In the genomic region with DNA sequence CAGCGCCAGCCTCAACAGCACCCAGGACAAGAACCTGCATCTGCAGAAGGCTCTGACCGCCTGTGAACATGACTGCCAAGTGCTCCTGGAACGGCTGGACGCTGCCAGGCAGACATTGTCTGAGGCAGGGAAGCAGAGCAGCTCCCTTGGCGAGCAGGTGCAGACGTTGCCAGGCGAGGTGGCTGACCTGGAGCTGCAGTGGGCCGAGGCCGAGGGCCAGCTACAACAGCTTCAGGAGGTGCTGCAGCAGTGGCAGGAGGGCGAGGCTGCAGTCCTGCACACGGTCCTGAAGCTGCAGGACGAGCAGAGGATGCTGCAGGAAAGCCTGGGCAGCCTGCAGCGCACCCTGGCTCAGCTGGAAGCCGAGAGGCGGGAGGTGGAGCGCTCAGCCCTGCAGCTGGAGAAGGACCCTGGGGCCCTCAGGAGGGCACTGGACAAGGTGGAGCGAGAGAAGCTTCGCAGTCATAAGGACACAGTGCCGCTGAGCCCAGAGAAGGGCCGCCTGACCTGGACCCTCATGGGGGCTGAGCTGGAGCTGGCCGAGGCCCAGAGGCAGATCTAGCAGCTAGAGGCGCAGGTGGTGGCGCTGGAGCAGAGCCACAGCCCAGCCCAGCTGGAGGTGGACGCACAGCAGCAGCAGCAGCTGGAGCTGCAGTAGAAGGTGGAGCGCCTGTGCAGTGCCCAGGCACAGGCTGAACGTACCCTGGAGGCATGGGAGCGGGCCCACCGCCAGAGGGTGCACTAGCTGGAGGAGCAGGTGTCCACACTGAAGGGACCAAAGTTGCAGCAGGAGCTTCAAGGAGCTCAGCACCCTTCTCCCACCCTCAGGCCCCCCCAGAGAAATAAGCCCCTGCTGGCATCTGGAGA, we compare ENCODE assay signal across 1 cellular context.
TF ChIP-seq lines count a peak whose summit lies in the region.

No MANE protein-coding gene starts in this region.

TF ChIP-seq in HCT116, 20 proteins besides CTCF, POLR2A, EP300 and RAD21:
- TF ChIP-seq SIN3A (IDR thresholded peaks at IDR 0.05; ENCODE audit: low read depth) (no peak), ZNF274 (IDR thresholded peaks at IDR 0.05; ENCODE audit: low read depth, low read length) (no peak), ZBTB33 (IDR thresholded peaks at IDR 0.05; ENCODE audit: extremely low read depth, insufficient replicate concordance, low read length) (no peak), ELF1 (IDR thresholded peaks at IDR 0.05; ENCODE audit: borderline replicate concordance, low read depth) (no peak), EZH2 (IDR thresholded peaks at IDR 0.05) (no peak), FOSL1 (IDR thresholded peaks at IDR 0.05; ENCODE audit: low read depth) (no peak), SP1 (IDR thresholded peaks at IDR 0.05; ENCODE audit: low read depth) (no peak), EZH2phosphoT487 (IDR thresholded peaks at IDR 0.05; ENCODE audit: borderline replicate concordance) (no peak), YY1 (IDR thresholded peaks at IDR 0.05; ENCODE audit: extremely low read depth, insufficient replicate concordance, low read depth, low read length) (no peak), TCF7L2 (IDR thresholded peaks at IDR 0.05; ENCODE audit: borderline replicate concordance, extremely low read depth, insufficient read depth, insufficient read length) (no peak), POLR2AphosphoS5 (IDR thresholded peaks at IDR 0.05; ENCODE audit: low read depth, low read length) (no peak), CBX3 (IDR thresholded peaks at IDR 0.05; ENCODE audit: low read depth) (no peak), ZFX (IDR thresholded peaks at IDR 0.05) (no peak), JUND (IDR thresholded peaks at IDR 0.05) (no peak)
- TF ChIP-seq, protein P1, sequence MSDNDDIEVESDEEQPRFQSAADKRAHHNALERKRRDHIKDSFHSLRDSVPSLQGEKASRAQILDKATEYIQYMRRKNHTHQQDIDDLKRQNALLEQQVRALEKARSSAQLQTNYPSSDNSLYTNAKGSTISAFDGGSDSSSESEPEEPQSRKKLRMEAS (IDR thresholded peaks at IDR 0.05), result no peak
- TF ChIP-seq, protein P2, sequence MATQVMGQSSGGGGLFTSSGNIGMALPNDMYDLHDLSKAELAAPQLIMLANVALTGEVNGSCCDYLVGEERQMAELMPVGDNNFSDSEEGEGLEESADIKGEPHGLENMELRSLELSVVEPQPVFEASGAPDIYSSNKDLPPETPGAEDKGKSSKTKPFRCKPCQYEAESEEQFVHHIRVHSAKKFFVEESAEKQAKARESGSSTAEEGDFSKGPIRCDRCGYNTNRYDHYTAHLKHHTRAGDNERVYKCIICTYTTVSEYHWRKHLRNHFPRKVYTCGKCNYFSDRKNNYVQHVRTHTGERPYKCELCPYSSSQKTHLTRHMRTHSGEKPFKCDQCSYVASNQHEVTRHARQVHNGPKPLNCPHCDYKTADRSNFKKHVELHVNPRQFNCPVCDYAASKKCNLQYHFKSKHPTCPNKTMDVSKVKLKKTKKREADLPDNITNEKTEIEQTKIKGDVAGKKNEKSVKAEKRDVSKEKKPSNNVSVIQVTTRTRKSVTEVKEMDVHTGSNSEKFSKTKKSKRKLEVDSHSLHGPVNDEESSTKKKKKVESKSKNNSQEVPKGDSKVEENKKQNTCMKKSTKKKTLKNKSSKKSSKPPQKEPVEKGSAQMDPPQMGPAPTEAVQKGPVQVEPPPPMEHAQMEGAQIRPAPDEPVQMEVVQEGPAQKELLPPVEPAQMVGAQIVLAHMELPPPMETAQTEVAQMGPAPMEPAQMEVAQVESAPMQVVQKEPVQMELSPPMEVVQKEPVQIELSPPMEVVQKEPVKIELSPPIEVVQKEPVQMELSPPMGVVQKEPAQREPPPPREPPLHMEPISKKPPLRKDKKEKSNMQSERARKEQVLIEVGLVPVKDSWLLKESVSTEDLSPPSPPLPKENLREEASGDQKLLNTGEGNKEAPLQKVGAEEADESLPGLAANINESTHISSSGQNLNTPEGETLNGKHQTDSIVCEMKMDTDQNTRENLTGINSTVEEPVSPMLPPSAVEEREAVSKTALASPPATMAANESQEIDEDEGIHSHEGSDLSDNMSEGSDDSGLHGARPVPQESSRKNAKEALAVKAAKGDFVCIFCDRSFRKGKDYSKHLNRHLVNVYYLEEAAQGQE (IDR thresholded peaks at IDR 0.05; ENCODE audit: low read depth), result no peak
